In the genomic region with DNA sequence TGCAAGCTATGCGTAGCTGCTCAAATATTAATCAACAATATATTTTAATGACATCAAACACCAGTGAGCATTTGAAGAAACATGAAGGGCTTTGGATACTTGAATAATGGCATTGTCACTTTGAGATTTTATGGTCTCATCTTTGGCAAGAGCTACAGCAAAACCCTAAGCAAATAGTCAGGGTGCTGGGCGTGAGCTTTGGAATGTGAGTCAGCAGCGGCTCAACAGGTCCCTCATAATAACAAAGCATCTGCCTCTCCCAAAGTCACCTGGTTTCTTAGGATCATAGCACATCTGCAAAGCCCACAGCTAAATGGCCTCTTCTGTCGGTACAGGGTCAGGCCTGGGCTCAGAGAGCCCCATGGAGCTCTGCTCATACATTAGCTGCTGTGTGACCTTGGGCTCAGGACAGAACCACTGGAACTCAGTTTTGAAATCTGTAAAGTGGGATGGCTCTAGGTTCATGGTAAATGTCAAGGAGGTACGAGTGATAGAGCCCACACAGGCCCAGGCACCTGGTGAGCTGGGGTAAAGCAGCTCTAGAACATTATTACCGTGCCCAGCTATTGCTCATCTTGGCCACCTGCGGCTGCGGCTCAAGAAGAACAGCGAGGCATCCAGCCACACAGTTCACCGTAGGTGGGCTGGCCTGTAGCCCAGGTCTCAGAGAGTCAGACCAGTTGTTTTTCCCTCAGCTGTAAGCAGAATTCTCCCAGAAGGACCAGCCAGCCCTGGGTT, we compare ENCODE assay signal across 1 cellular context.
TF ChIP-seq lines count a peak whose summit lies in the region.

No MANE protein-coding gene starts in this region.

TF ChIP-seq in HepG2, 621 proteins besides CTCF, POLR2A, EP300 and RAD21 (continued from another document):
- TF ChIP-seq, protein P1, sequence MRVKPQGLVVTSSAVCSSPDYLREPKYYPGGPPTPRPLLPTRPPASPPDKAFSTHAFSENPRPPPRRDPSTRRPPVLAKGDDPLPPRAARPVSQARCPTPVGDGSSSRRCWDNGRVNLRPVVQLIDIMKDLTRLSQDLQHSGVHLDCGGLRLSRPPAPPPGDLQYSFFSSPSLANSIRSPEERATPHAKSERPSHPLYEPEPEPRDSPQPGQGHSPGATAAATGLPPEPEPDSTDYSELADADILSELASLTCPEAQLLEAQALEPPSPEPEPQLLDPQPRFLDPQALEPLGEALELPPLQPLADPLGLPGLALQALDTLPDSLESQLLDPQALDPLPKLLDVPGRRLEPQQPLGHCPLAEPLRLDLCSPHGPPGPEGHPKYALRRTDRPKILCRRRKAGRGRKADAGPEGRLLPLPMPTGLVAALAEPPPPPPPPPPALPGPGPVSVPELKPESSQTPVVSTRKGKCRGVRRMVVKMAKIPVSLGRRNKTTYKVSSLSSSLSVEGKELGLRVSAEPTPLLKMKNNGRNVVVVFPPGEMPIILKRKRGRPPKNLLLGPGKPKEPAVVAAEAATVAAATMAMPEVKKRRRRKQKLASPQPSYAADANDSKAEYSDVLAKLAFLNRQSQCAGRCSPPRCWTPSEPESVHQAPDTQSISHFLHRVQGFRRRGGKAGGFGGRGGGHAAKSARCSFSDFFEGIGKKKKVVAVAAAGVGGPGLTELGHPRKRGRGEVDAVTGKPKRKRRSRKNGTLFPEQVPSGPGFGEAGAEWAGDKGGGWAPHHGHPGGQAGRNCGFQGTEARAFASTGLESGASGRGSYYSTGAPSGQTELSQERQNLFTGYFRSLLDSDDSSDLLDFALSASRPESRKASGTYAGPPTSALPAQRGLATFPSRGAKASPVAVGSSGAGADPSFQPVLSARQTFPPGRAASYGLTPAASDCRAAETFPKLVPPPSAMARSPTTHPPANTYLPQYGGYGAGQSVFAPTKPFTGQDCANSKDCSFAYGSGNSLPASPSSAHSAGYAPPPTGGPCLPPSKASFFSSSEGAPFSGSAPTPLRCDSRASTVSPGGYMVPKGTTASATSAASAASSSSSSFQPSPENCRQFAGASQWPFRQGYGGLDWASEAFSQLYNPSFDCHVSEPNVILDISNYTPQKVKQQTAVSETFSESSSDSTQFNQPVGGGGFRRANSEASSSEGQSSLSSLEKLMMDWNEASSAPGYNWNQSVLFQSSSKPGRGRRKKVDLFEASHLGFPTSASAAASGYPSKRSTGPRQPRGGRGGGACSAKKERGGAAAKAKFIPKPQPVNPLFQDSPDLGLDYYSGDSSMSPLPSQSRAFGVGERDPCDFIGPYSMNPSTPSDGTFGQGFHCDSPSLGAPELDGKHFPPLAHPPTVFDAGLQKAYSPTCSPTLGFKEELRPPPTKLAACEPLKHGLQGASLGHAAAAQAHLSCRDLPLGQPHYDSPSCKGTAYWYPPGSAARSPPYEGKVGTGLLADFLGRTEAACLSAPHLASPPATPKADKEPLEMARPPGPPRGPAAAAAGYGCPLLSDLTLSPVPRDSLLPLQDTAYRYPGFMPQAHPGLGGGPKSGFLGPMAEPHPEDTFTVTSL (CRISPR knock-in tag; IDR thresholded peaks at IDR 0.05; ENCODE audit: borderline replicate concordance) = peak; percentile 14; the same call in 1 of the 2 replicates
- TF ChIP-seq GFI1 (CRISPR knock-in tag; IDR thresholded peaks at IDR 0.05; ENCODE audit: borderline replicate concordance) (no peak), HNF4G (IDR thresholded peaks at IDR 0.05; ENCODE audit: borderline replicate concordance, low read depth, low read length) (peak; percentile 30; the same call in 1 of the 2 replicates), HNF4G (CRISPR knock-in tag; IDR thresholded peaks at IDR 0.05; ENCODE audit: borderline replicate concordance, low read depth) (no peak), BHLHE40 (IDR thresholded peaks at IDR 0.05; ENCODE audit: low read length) (0 out of 2 replicates have a peak, but pooled peaks have one; percentile 33), ZEB1 (IDR thresholded peaks at IDR 0.05; ENCODE audit: insufficient replicate concordance, low read depth) (peak; percentile 58), RCOR2 (CRISPR knock-in tag; IDR thresholded peaks at IDR 0.05) (peak; percentile 78; the same call in 1 of the 2 replicates), ZNF552 (CRISPR knock-in tag; IDR thresholded peaks at IDR 0.05; ENCODE audit: borderline replicate concordance) (no peak), FOXA1 (IDR thresholded peaks at IDR 0.05) (no peak), FOXA1 (CRISPR knock-in tag; IDR thresholded peaks at IDR 0.05) (0 out of 2 replicates have a peak, but pooled peaks have one; percentile 9), XRCC5 (optimal IDR thresholded peaks at IDR 0.05; ENCODE audit: low read length) (peak; percentile 11), KDM1A (CRISPR knock-in tag; IDR thresholded peaks at IDR 0.05) (peak; percentile 58; the same call in 1 of the 2 replicates)
- TF ChIP-seq, protein P2, sequence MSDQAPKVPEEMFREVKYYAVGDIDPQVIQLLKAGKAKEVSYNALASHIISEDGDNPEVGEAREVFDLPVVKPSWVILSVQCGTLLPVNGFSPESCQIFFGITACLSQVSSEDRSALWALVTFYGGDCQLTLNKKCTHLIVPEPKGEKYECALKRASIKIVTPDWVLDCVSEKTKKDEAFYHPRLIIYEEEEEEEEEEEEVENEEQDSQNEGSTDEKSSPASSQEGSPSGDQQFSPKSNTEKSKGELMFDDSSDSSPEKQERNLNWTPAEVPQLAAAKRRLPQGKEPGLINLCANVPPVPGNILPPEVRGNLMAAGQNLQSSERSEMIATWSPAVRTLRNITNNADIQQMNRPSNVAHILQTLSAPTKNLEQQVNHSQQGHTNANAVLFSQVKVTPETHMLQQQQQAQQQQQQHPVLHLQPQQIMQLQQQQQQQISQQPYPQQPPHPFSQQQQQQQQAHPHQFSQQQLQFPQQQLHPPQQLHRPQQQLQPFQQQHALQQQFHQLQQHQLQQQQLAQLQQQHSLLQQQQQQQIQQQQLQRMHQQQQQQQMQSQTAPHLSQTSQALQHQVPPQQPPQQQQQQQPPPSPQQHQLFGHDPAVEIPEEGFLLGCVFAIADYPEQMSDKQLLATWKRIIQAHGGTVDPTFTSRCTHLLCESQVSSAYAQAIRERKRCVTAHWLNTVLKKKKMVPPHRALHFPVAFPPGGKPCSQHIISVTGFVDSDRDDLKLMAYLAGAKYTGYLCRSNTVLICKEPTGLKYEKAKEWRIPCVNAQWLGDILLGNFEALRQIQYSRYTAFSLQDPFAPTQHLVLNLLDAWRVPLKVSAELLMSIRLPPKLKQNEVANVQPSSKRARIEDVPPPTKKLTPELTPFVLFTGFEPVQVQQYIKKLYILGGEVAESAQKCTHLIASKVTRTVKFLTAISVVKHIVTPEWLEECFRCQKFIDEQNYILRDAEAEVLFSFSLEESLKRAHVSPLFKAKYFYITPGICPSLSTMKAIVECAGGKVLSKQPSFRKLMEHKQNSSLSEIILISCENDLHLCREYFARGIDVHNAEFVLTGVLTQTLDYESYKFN (CRISPR knock-in tag; conservative IDR thresholded peaks at IDR 0.05) = no peak
- TF ChIP-seq, protein P3, sequence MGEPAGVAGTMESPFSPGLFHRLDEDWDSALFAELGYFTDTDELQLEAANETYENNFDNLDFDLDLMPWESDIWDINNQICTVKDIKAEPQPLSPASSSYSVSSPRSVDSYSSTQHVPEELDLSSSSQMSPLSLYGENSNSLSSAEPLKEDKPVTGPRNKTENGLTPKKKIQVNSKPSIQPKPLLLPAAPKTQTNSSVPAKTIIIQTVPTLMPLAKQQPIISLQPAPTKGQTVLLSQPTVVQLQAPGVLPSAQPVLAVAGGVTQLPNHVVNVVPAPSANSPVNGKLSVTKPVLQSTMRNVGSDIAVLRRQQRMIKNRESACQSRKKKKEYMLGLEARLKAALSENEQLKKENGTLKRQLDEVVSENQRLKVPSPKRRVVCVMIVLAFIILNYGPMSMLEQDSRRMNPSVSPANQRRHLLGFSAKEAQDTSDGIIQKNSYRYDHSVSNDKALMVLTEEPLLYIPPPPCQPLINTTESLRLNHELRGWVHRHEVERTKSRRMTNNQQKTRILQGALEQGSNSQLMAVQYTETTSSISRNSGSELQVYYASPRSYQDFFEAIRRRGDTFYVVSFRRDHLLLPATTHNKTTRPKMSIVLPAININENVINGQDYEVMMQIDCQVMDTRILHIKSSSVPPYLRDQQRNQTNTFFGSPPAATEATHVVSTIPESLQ (CRISPR knock-in tag; conservative IDR thresholded peaks at IDR 0.05) = no peak
TF ChIP-seq in HepG2: peak in this region for 32.
